26 cellular contexts compared by ENCODE assay signal in genomic region chr7:71364559-71364958, GRCh38.
"Had no signal": no experiment of that assay in that cellular context is flagged by ENCODE, and none has a peak within 500 bp of the region (broad histone marks: within the 10 kb centered on the region; RNA-seq: fewer than 3 reads in every experiment).

No MANE protein-coding gene starts in this region.

- H3K27ac Mint-ChIP-seq: activated CD4-positive, alpha-beta T cell treated with anti-CD3 and anti-CD28 coated beads, Interleukin-2, amount 10 ng/mL, durations not matched to agents 24 days and 14 days; activated CD8-positive, alpha-beta memory T cell treated with anti-CD3 and anti-CD28 coated beads, Interleukin-2, amount 10 ng/mL, durations not matched to agents 7 days and 5 days; activated naive CD4-positive, alpha-beta T cell treated with anti-CD3 and anti-CD28 coated beads, Interleukin-2, amount 50 U/mL, for 72 hours; activated naive CD8-positive, alpha-beta T cell treated with anti-CD3 and anti-CD28 coated beads, Interleukin-2, amount 50 U/mL, for 24 hours; T-helper 1 cell treated with Interleukin-12 subunit alpha and Interleukin-12 subunit beta and Interleukin-4 antibody, amounts not matched to agents 30 μg/mL and 1 μg/mL, for 36 hours had no signal

- H3K4me1 ChIP-seq: ascending aorta had no signal

- H3K36me3 ChIP-seq: ascending aorta had no signal

- H3K27me3 ChIP-seq: ascending aorta had no signal

- H3K4me3 Mint-ChIP-seq: activated CD4-positive, alpha-beta T cell treated with anti-CD3 and anti-CD28 coated beads, Interleukin-2, amount 10 ng/mL, durations not matched to agents 24 days and 14 days; activated CD8-positive, alpha-beta memory T cell treated with anti-CD3 and anti-CD28 coated beads, Interleukin-2, amount 10 ng/mL, durations not matched to agents 7 days and 5 days; activated naive CD8-positive, alpha-beta T cell treated with anti-CD3 and anti-CD28 coated beads, Interleukin-2, amount 50 U/mL, for 24 hours; activated T-cell treated with anti-CD3 and anti-CD28 coated beads, Interleukin-2, amount 50 U/mL, for 4 hours; T-helper 1 cell treated with Interleukin-12 subunit alpha and Interleukin-12 subunit beta and Interleukin-4 antibody, amounts not matched to agents 30 μg/mL and 1 μg/mL, for 36 hours had no signal

- H3K27ac ChIP-seq: ascending aorta had no signal

- H3K36me3 Mint-ChIP-seq: activated CD8-positive, alpha-beta memory T cell treated with anti-CD3 and anti-CD28 coated beads, Interleukin-2, amount 10 ng/mL, durations not matched to agents 7 days and 5 days had no signal

- DNase-seq: activated CD4-positive, alpha-beta T cell treated with anti-CD3 and anti-CD28 coated beads, Interleukin-2, amount 10 ng/mL, durations not matched to agents 24 days and 14 days; activated CD4-positive, alpha-beta T cell treated with anti-CD3 and anti-CD28 coated beads, Interleukin-2, amount 50 U/mL, for 48 hours; activated CD4-positive, CD25-positive, alpha-beta regulatory T cell treated with anti-CD3 and anti-CD28 coated beads, Interleukin-2, amount 50 U/mL, for 72 hours; activated CD8-positive, alpha-beta memory T cell treated with anti-CD3 and anti-CD28 coated beads, Interleukin-2, amount 10 ng/mL, durations not matched to agents 7 days and 5 days; activated effector memory CD4-positive, alpha-beta T cell treated with anti-CD3 and anti-CD28 coated beads, Interleukin-2, amount 50 U/mL, for 16 hours; activated naive CD4-positive, alpha-beta T cell treated with Interleukin-2 at 50 U/mL for 16 hours; activated naive CD8-positive, alpha-beta T cell treated with anti-CD3 and anti-CD28 coated beads, Interleukin-2, amount 50 U/mL, for 24 hours; activated T-cell treated with anti-CD3 and anti-CD28 coated beads, Interleukin-2, amount 50 U/mL, for 4 hours; amniotic stem cell; cerebellar nuclear complex; Karpas-422; MM.1S; NCI-H1105 treated with DMSO at 0.1 percent for 48 hours; NCI-H1694; NCI-H2029; NCI-H2107; NCI-H2171 treated with DMSO at 0.1 percent for 48 hours; NCI-H226; NCI-H526; NCI-H82; PC-3; SHP77 treated with DMSO at 0.1 percent for 48 hours had no signal

- ATAC-seq: activated CD8-positive, alpha-beta memory T cell treated with anti-CD3 and anti-CD28 coated beads, Interleukin-2, amount 10 ng/mL, durations not matched to agents 7 days and 5 days; activated naive CD4-positive, alpha-beta T cell treated with anti-CD3 and anti-CD28 coated beads, Interleukin-2, amount 50 U/mL, for 72 hours; activated naive CD8-positive, alpha-beta T cell treated with anti-CD3 and anti-CD28 coated beads, Interleukin-2, amount 50 U/mL, for 24 hours; activated T-cell treated with anti-CD3 and anti-CD28 coated beads, Interleukin-2, amount 50 U/mL, for 4 hours; K562; PC-3 had no signal

- H3K9me3 ChIP-seq: ascending aorta had no signal

- H3K4me3 ChIP-seq: ascending aorta, K562 had no signal

- H3K4me1 Mint-ChIP-seq: activated CD4-positive, alpha-beta T cell treated with anti-CD3 and anti-CD28 coated beads, Interleukin-2, amount 10 ng/mL, durations not matched to agents 24 days and 14 days; activated CD8-positive, alpha-beta memory T cell treated with anti-CD3 and anti-CD28 coated beads, Interleukin-2, amount 10 ng/mL, durations not matched to agents 7 days and 5 days; activated naive CD8-positive, alpha-beta T cell treated with anti-CD3 and anti-CD28 coated beads, Interleukin-2, amount 50 U/mL, for 24 hours had no signal

- H3K27me3 Mint-ChIP-seq: activated CD4-positive, alpha-beta T cell treated with anti-CD3 and anti-CD28 coated beads, Interleukin-2, amount 10 ng/mL, durations not matched to agents 24 days and 14 days; activated CD8-positive, alpha-beta memory T cell treated with anti-CD3 and anti-CD28 coated beads, Interleukin-2, amount 10 ng/mL, durations not matched to agents 7 days and 5 days; activated naive CD8-positive, alpha-beta T cell treated with anti-CD3 and anti-CD28 coated beads, Interleukin-2, amount 50 U/mL, for 24 hours had no signal
